ENCODE assay signal across 8 cellular contexts in genomic region chr1:114670083-114671010, GRCh38. TPM values are rescaled to one million over a fixed set of nuclear protein-coding genes. Genes with fewer than 3 reads are reported as not detected.
DNase-seq lines count a peak whose midpoint lies in the region; ATAC-seq and TF ChIP-seq lines count a peak whose summit lies in the region.

No MANE protein-coding gene starts in this region.

- DNase-seq in AG09309 (ENCODE audit: low read depth): peak; percentile 47
- DNase-seq in NCI-H524 treated with DMSO at 0.1 percent for 48 hours (lab: John Stamatoyannopoulos, UW): peak; percentile 12
- DNase-seq in activated CD4-positive, alpha-beta T cell treated with anti-CD3 and anti-CD28 coated beads, Interleukin-2, amount 50 U/mL, for 48 hours: peak; percentile 92 to 94
- DNase-seq in dorsolateral prefrontal cortex: peak; percentile 63 to 86 (median 78)
- DNase-seq in lower leg skin (ENCODE audit: low spot score in 2 of 2): peak; percentile 91 to 98
- peak; percentile 86 for DNase-seq in stimulated activated CD4-positive, alpha-beta T cell treated with anti-CD3 and anti-CD28 coated beads, Interleukin-4, amount 100 ng/mL, for 1 hour

- H3K27ac ChIP-seq in dorsolateral prefrontal cortex: peak overlapping the region in 8 of 59 donors; percentile 4 to 70 (median 42)

- WGBS in lower leg skin, 2 donors: 3% methylated on average over 35 to 37 of the region's 45 CpGs

- intact Hi-C loops in dorsolateral prefrontal cortex (cut with DNase I) (loop anchor here (2.0 to 5.0 kb wide), 2 partner anchors 323 to 324 kb away; no protein-coding TSS in a partner anchor), lower leg skin (cut with DNase I; ENCODE audit: low total_unique reads) (no loop called here)

- no peak for TF ChIP-seq POLR2A in lower leg skin (IDR thresholded peaks at IDR 0.05)

- ATAC-seq in GM18907 (IDR thresholded peaks at IDR 0.05; ENCODE audit: unreplicated experiment) (peak; percentile 99), HG03139 (IDR thresholded peaks at IDR 0.05; ENCODE audit: unreplicated experiment) (peak; percentile 98)

- TF ChIP-seq CTCF in AG09309 (IDR thresholded peaks at IDR 0.05; ENCODE audit: control insufficient read depth, insufficient read depth, low read depth, low read length, missing control alignments): peak; percentile 10
- peak in 34 of 56 donors; percentile 10 to 57 (median 34) for TF ChIP-seq CTCF in dorsolateral prefrontal cortex (IDR thresholded peaks at IDR 0.05 in 54 of 56, conservative IDR thresholded peaks at IDR 0.05 in 2 of 56; ENCODE audit: low read depth in 1 of 56, partially characterized antibody in 56 of 56)
- TF ChIP-seq CTCF in lower leg skin (IDR thresholded peaks at IDR 0.05): no peak

- peak overlapping the region; percentile 80 for H3K4me3 ChIP-seq in AG09309 (ENCODE audit: control insufficient read depth, low read depth, low read length)
- H3K4me3 ChIP-seq in dorsolateral prefrontal cortex: peak overlapping the region; percentile 56 to 95 (median 78)
- peak overlapping the region; percentile 65 for H3K4me3 ChIP-seq in lower leg skin (ENCODE audit: low read depth, poor library complexity, severe bottlenecking)

- H3K27me3 ChIP-seq in dorsolateral prefrontal cortex: peaks cover 0 to 14% (median 0%) of the 10 kb centered on the region in 45 donors

RNA-seq across cellular contexts. Expression of gene DENND2C, which starts 0.5 kb away (rescaled TPM):
- 1 to 10 TPM in 103 of 120 experiments, under 1 TPM in 17; 0.66 to 3.0 (median 1.3) TPM for total RNA-seq in dorsolateral prefrontal cortex
- total RNA-seq in lower leg skin: 10 to 100 TPM; 43.0 to 61.2 (median 52.5) TPM

RNA-seq across cellular contexts. Expression of gene AMPD1, which starts 25.0 kb away (rescaled TPM):
- total RNA-seq in dorsolateral prefrontal cortex (not detected), lower leg skin (not detected)

RNA-seq across cellular contexts. Expression of gene NRAS, which starts 46.2 kb away (rescaled TPM):
- total RNA-seq in dorsolateral prefrontal cortex (10 to 100 TPM; 10.6 to 20.9 (median 16.0) TPM), lower leg skin (10 to 100 TPM; 19.6 to 40.0 (median 33.2) TPM)

Comparison
In these comparisons a context has a peak if more than half of its experiments do, and no peak if none do; other contexts are left out.
1. DNase-seq: peak in every context shown above with its lines; median percentile 94 in lower leg skin; 93 in activated CD4-positive, alpha-beta T cell treated with anti-CD3 and anti-CD28 coated beads, Interleukin-2, amount 50 U/mL, for 48 hours; 86 in stimulated activated CD4-positive, alpha-beta T cell treated with anti-CD3 and anti-CD28 coated beads, Interleukin-4, amount 100 ng/mL, for 1 hour; 78 in dorsolateral prefrontal cortex; 47 in AG09309; 12 in NCI-H524 treated with DMSO at 0.1 percent for 48 hours.
2. CTCF ChIP-seq: peak in AG09309 (single experiment) and dorsolateral prefrontal cortex (34 of 56); none in lower leg skin (0 of 3).
3. RNA of gene DENND2C, which starts 0.5 kb away (total RNA-seq): 43.0 to 61.2 TPM in lower leg skin; 0.66 to 3.0 TPM in dorsolateral prefrontal cortex; every median in the first group is over 10 times any median in the second.
4. Peak in every context shown above with its lines, with median percentiles within 50 percentile points of each other: H3K4me3 ChIP-seq.